Comparison of ENCODE assay signal across 9 cellular contexts in the genomic region with DNA sequence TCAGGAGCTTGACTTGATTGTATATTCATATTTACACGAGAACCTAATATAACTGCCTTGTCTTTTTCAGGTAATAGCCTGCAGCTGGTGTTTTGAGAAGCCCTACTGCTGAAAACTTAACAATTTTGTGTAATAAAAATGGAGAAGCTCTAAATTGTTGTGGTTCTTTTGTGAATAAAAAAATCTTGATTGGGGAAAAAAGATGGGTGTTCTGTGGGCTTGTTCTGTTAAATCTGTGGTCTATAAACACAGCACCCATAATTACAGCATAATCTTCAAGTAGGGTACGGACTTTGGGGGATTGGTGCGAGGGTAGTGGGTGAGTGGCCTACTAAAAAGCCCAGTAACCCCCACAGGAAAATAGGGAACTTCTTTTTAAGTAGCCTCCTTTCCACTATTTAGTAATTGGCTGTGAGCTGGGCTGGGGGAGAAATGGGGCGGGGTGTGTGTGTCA. TPM values are rescaled to one million over a fixed set of nuclear protein-coding genes. Genes with fewer than 3 reads are reported as not detected.
DNase-seq lines count a peak whose midpoint lies in the region; ATAC-seq, FAIRE-seq and TF ChIP-seq lines count a peak whose summit lies in the region.
"Had no signal": no experiment of that assay in that cellular context is flagged by ENCODE, and none has a peak within 500 bp of the region (broad histone marks: within the 10 kb centered on the region; RNA-seq: fewer than 3 reads in every experiment).

No MANE protein-coding gene starts in this region.

- H3K4me1 ChIP-seq in PC-9 (replicated peaks; ENCODE audit: insufficient read depth) (peaks cover 56% of the 10 kb centered on the region), esophagus squamous epithelium (peaks cover 0 to 78% (median 36%) of the 10 kb centered on the region in 3 donors), small intestine (ENCODE audit: control insufficient read depth in 2 of 2, insufficient read depth in 1 of 2, low read depth in 1 of 2, low read length in 1 of 2) (peaks cover 0 to 4% of the 10 kb centered on the region in 2 donors)

- 16 to 26% methylated on average over 4 of the region's 4 CpGs for WGBS in esophagus squamous epithelium, 2 donors
- 31 to 40% (median 38%) methylated on average over 4 of the region's 4 CpGs for WGBS in small intestine, 3 donors

- no peak overlapping the region for H2AFZ ChIP-seq in PC-9

- BruUV-seq in PC-9 (replicated peaks; lab: Mats Ljungman, UMichigan): no TSS peak

- peak overlapping the region; percentile 99 for H3K4me2 ChIP-seq in PC-9

- H3K27ac ChIP-seq in PC-9: peak overlapping the region; percentile 97
- H3K27ac ChIP-seq in esophagus squamous epithelium: peak overlapping the region; percentile 90 to 100 (median 97)
- peak overlapping the region; percentile 72 to 93 for H3K27ac ChIP-seq in small intestine (ENCODE audit: low read depth in 1 of 2, low read length in 1 of 2)

- H3K4me3 ChIP-seq in PC-9 (peak overlapping the region; percentile 7; the same call in 1 of the 2 replicates), esophagus squamous epithelium (peak overlapping the region; percentile 47 to 96 (median 76)), small intestine (ENCODE audit: low read depth in 1 of 2, low read length in 2 of 2) (peak overlapping the region; percentile 11 to 73)

- H3K9me3 ChIP-seq in PC-9 (ENCODE audit: insufficient read depth, low read depth) (no peaks in the 10 kb centered on the region), esophagus squamous epithelium (no peaks in the 10 kb centered on the region), small intestine (ENCODE audit: control insufficient read depth, low read depth) (no peaks in the 10 kb centered on the region)

- ATAC-seq in HG03175 (IDR thresholded peaks at IDR 0.05; ENCODE audit: unreplicated experiment): no peak
- ATAC-seq in HG03095 (IDR thresholded peaks at IDR 0.05; ENCODE audit: unreplicated experiment): no peak

- peaks cover 85% of the 10 kb centered on the region for H3F3A ChIP-seq in PC-9 (ENCODE audit: insufficient read depth, low read depth)

- H4K20me1 ChIP-seq in PC-9 (ENCODE audit: insufficient read depth): peaks cover 59% of the 10 kb centered on the region

- intact Hi-C loops in PC-9 (cut with micrococcal nuclease; ENCODE audit: unreplicated experiment) (no loop called here), esophagus squamous epithelium (cut with DNase I) (no loop called here)

- H3K36me3 ChIP-seq in PC-9 (ENCODE audit: low read depth): peaks cover 52% of the 10 kb centered on the region
- peaks cover 16 to 56% (median 33%) of the 10 kb centered on the region in 3 donors for H3K36me3 ChIP-seq in esophagus squamous epithelium
- H3K36me3 ChIP-seq in small intestine (ENCODE audit: control insufficient read depth in 2 of 2, insufficient read depth in 2 of 2, low read length in 2 of 2): peaks cover 27 to 30% of the 10 kb centered on the region in 2 donors

- H3K27me3 ChIP-seq in PC-9 (ENCODE audit: insufficient read depth, low read depth) (no peaks in the 10 kb centered on the region), esophagus squamous epithelium (no peaks in the 10 kb centered on the region), small intestine (ENCODE audit: control insufficient read depth in 2 of 2, insufficient read depth in 2 of 2, low read length in 2 of 2) (no peaks in the 10 kb centered on the region)

- H3K9me2 ChIP-seq in PC-9 (ENCODE audit: insufficient read depth): no peaks in the 10 kb centered on the region

- TF ChIP-seq POLR2A in esophagus squamous epithelium (IDR thresholded peaks at IDR 0.05): no peak

- TF ChIP-seq CTCF in PC-9 (conservative IDR thresholded peaks at IDR 0.05): no peak
- TF ChIP-seq CTCF in esophagus squamous epithelium (IDR thresholded peaks at IDR 0.05): peak in 1 of 6 experiments; percentile 10

- FAIRE-seq in small intestine (lab: Jason Lieb, UNC): no peak
- FAIRE-seq: A204.1 had no signal

- CTCF ChIA-PET in PC-9 (lab: Charles Lee): interaction anchor here (0.9 to 5.0 kb wide), 3 partner anchors 16 to 66 kb away, joined by 7 to 43 read pairs (median 22); a partner anchor contains a TSS

- H3K79me2 ChIP-seq in PC-9 (ENCODE audit: low read depth): peaks cover 55% of the 10 kb centered on the region

- POLR2A ChIA-PET in PC-9 (lab: Charles Lee; ENCODE audit: unreplicated experiment): interaction anchor here (0.6 to 2.9 kb wide), 11 partner anchors 7 to 82 kb away, joined by 3 to 61 read pairs (median 11); a partner anchor contains a TSS

- DNase-seq in DMS79 treated with DMSO at 0.1 percent for 48 hours (lab: John Stamatoyannopoulos, UW) (peak; percentile 18), DMS79 (lab: John Stamatoyannopoulos, UW) (no peak), PC-9 (no peak), esophagus squamous epithelium (lab: John Stamatoyannopoulos, UW) (no peak), small intestine (no peak), NCI-H524 treated with DMSO at 0.1 percent for 48 hours (lab: John Stamatoyannopoulos, UW) (no peak)

RNA-seq across cellular contexts. Expression of a gene that starts 7.5 kb away (rescaled TPM):
- total RNA-seq in PC-9 (2021) (6,494 and 7,852 TPM in 2 replicates), esophagus squamous epithelium (over 10,000 TPM in 2 of 4 donors, 1,000 to 10,000 TPM in 2; 1,739 to 13,677 (median 9,435) TPM)
- 100 to 1,000 TPM; 155 to 454 (median 159) TPM for polyA plus RNA-seq in small intestine

RNA-seq across cellular contexts. Expression of a gene that starts 18.5 kb away (rescaled TPM):
- total RNA-seq in PC-9 (2021) (106 and 135 TPM in 2 replicates), esophagus squamous epithelium (10 to 100 TPM; 40.6 to 63.3 (median 52.6) TPM)
- polyA plus RNA-seq in small intestine: 10 to 100 TPM; 46.7 to 76.9 (median 74.3) TPM

RNA-seq across cellular contexts. Expression of a gene that starts 51.8 kb away (rescaled TPM):
- total RNA-seq in PC-9 (2021) (455 and 553 TPM in 2 replicates), esophagus squamous epithelium (10 to 100 TPM; 28.1 to 87.5 (median 54.0) TPM)
- 10 to 100 TPM in 2 of 3 donors, 1 to 10 TPM in 1; 6.5 to 25.6 (median 17.0) TPM for polyA plus RNA-seq in small intestine

Comparison
In these comparisons a context has a peak if more than half of its experiments do, and no peak if none do; other contexts are left out.
1. H3K4me3 ChIP-seq: peak in every context shown above with its lines; median percentile 76 in esophagus squamous epithelium; 42 in small intestine; 7 in PC-9.